13 cellular contexts compared by ENCODE assay signal in the genomic region with DNA sequence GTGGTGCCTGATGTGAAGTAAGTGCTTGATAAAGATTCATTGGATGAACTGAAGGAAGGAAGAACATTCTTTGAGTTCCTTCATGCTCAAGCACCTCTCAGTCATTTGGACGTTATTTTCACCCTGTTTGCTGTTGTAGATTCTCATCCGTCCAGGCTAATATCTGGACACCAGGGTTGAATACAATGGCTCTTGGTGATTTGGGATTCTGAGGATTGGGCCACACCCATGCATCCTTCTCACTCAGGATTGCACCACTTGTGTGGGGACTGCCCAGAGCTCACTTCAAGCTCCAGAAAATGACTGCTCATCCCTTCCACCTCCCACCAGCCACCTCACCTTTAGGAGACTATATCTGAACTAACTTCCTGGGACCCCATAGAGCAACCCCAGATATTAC.
DNase-seq lines count a peak whose midpoint lies in the region; ATAC-seq and TF ChIP-seq lines count a peak whose summit lies in the region.
"Had no signal": no experiment of that assay in that cellular context is flagged by ENCODE, and none has a peak within 500 bp of the region (broad histone marks: within the 10 kb centered on the region; RNA-seq: fewer than 3 reads in every experiment).

No MANE protein-coding gene starts in this region.

- ATAC-seq in heart right ventricle (no peak), left ventricle myocardium superior (no peak), mucosa of descending colon (no peak)

- peak overlapping the region; percentile 81 to 98 (median 92) for H3K27ac ChIP-seq in heart right ventricle
- peak overlapping the region; percentile 74 to 96 (median 91) for H3K27ac ChIP-seq in esophagus squamous epithelium
- peak overlapping the region; percentile 89 to 96 for H3K27ac ChIP-seq in uterus

- H3K27me3 ChIP-seq in heart right ventricle: no peaks in the 10 kb centered on the region
- H3K27me3 ChIP-seq in esophagus squamous epithelium: no peaks in the 10 kb centered on the region
- H3K27me3 ChIP-seq in uterus: no peaks in the 10 kb centered on the region

- intact Hi-C loops in heart right ventricle (cut with DNase I) (loop anchor here in 2 of 10 donors (2.0 to 10.0 kb wide), 2 partner anchors 81 to 173 kb away; a partner anchor contains a TSS), left ventricle myocardium superior (cut with micrococcal nuclease) (loop anchor here (2.0 kb wide), 1 partner anchor 81 kb away; no protein-coding TSS in a partner anchor), esophagus squamous epithelium (cut with DNase I) (no loop called here), uterus (cut with DNase I; ENCODE audit: low total_unique reads) (no loop called here), mucosa of descending colon (cut with DNase I, micrococcal nuclease) (loop anchor here in 1 of 2 donors (5.0 kb wide), 1 partner anchor 80 kb away; no protein-coding TSS in a partner anchor)

- peaks cover 92% of the 10 kb centered on the region for H3K4me1 Mint-ChIP-seq in osteocyte (ENCODE audit: unreplicated experiment)
- H3K4me1 Mint-ChIP-seq: activated CD4-positive, alpha-beta T cell treated with anti-CD3 and anti-CD28 coated beads, Interleukin-2, amount 10 ng/mL, durations not matched to agents 7 days and 5 days had no signal

- WGBS in heart right ventricle, 2 donors: 30 to 32% methylated on average over 2 of the region's 2 CpGs
- 46 to 47% methylated on average over 2 of the region's 2 CpGs for WGBS in esophagus squamous epithelium, 2 donors

- TF ChIP-seq POLR2A in esophagus squamous epithelium (IDR thresholded peaks at IDR 0.05) (no peak), uterus (IDR thresholded peaks at IDR 0.05) (no peak)

- H3K36me3 ChIP-seq in heart right ventricle (peaks cover 0 to 4% (median 0%) of the 10 kb centered on the region in 9 donors), esophagus squamous epithelium (no peaks in the 10 kb centered on the region), uterus (no peaks in the 10 kb centered on the region), mucosa of descending colon (ENCODE audit: low read depth) (no peaks in the 10 kb centered on the region)

- H3K27me3 Mint-ChIP-seq in osteocyte (ENCODE audit: unreplicated experiment): no peaks in the 10 kb centered on the region

- peak overlapping the region; percentile 100 for H3K27ac Mint-ChIP-seq in osteocyte (ENCODE audit: unreplicated experiment)
- H3K27ac Mint-ChIP-seq: activated CD4-positive, alpha-beta T cell treated with anti-CD3 and anti-CD28 coated beads, Interleukin-2, amount 10 ng/mL, durations not matched to agents 7 days and 5 days had no signal

- H3K36me3 Mint-ChIP-seq in osteocyte (ENCODE audit: unreplicated experiment): no peaks in the 10 kb centered on the region

- H3K9me3 ChIP-seq in heart right ventricle: no peaks in the 10 kb centered on the region
- H3K9me3 ChIP-seq in esophagus squamous epithelium: no peaks in the 10 kb centered on the region
- no peaks in the 10 kb centered on the region for H3K9me3 ChIP-seq in uterus
- no peaks in the 10 kb centered on the region for H3K9me3 ChIP-seq in mucosa of descending colon

- TF ChIP-seq CTCF in heart right ventricle (IDR thresholded peaks at IDR 0.05): no peak
- no peak for TF ChIP-seq CTCF in esophagus squamous epithelium (IDR thresholded peaks at IDR 0.05)
- TF ChIP-seq CTCF in osteocyte (IDR thresholded peaks at IDR 0.05): no peak
- no peak for TF ChIP-seq CTCF in uterus (IDR thresholded peaks at IDR 0.05)
- TF ChIP-seq CTCF in mucosa of descending colon (IDR thresholded peaks at IDR 0.05): no peak

- no peak for DNase-seq in heart right ventricle
- DNase-seq in left ventricle myocardium superior: no peak
- no peak for DNase-seq in esophagus squamous epithelium (lab: John Stamatoyannopoulos, UW)
- no peak for DNase-seq in osteocyte (ENCODE audit: extremely low spot score, unreplicated experiment)
- DNase-seq in uterus: no peak
- DNase-seq in NAMALWA (ENCODE audit: low spot score): no peak
- DNase-seq in foreskin melanocyte: no peak
- no peak for DNase-seq in mucosa of descending colon
- DNase-seq: activated CD4-positive, alpha-beta T cell treated with anti-CD3 and anti-CD28 coated beads, Interleukin-2, amount 10 ng/mL, durations not matched to agents 7 days and 5 days; activated effector memory CD4-positive, alpha-beta T cell treated with anti-CD3 and anti-CD28 coated beads, Interleukin-2, amount 50 U/mL, for 16 hours; dermis blood vessel endothelial cell; NCI-H774; stimulated activated CD4-positive, alpha-beta T cell treated with anti-CD3 and anti-CD28 coated beads, Interleukin-15, amount 100 ng/mL, for 24 hours had no signal

- no peak overlapping the region for H3K4me3 Mint-ChIP-seq in osteocyte (ENCODE audit: unreplicated experiment)
- H3K4me3 Mint-ChIP-seq: activated CD4-positive, alpha-beta T cell treated with anti-CD3 and anti-CD28 coated beads, Interleukin-2, amount 10 ng/mL, durations not matched to agents 7 days and 5 days had no signal

- H3K4me3 ChIP-seq in heart right ventricle (no peak overlapping the region), esophagus squamous epithelium (no peak overlapping the region), uterus (no peak overlapping the region), mucosa of descending colon (no peak overlapping the region)

- H3K4me1 ChIP-seq in heart right ventricle: peaks cover 53 to 99% (median 85%) of the 10 kb centered on the region in 9 donors
- peaks cover 34 to 86% (median 68%) of the 10 kb centered on the region in 3 donors for H3K4me1 ChIP-seq in esophagus squamous epithelium
- H3K4me1 ChIP-seq in uterus: peaks cover 30 to 44% of the 10 kb centered on the region in 2 donors
- H3K4me1 ChIP-seq in mucosa of descending colon (ENCODE audit: low read depth): peaks cover 26% of the 10 kb centered on the region

- H3K9me3 Mint-ChIP-seq in osteocyte (ENCODE audit: unreplicated experiment): no peaks in the 10 kb centered on the region
- H3K9me3 Mint-ChIP-seq: activated CD4-positive, alpha-beta T cell treated with anti-CD3 and anti-CD28 coated beads, Interleukin-2, amount 10 ng/mL, durations not matched to agents 7 days and 5 days had no signal
